ENCODE assay signal across 1 cellular context in genomic region chr11:69377029-69377952, GRCh38.
TF ChIP-seq lines count a peak whose summit lies in the region.

No MANE protein-coding gene starts in this region.

TF ChIP-seq in H1, 55 proteins besides CTCF, POLR2A, EP300 and RAD21 (continued from another document):
- TF ChIP-seq ATF3 (IDR thresholded peaks at IDR 0.05; ENCODE audit: insufficient read depth, low read depth, low read length) (no peak), TEAD4 (IDR thresholded peaks at IDR 0.05; ENCODE audit: low read depth, low read length) (no peak)
